ENCODE assay signal across 18 cellular contexts in the genomic region with DNA sequence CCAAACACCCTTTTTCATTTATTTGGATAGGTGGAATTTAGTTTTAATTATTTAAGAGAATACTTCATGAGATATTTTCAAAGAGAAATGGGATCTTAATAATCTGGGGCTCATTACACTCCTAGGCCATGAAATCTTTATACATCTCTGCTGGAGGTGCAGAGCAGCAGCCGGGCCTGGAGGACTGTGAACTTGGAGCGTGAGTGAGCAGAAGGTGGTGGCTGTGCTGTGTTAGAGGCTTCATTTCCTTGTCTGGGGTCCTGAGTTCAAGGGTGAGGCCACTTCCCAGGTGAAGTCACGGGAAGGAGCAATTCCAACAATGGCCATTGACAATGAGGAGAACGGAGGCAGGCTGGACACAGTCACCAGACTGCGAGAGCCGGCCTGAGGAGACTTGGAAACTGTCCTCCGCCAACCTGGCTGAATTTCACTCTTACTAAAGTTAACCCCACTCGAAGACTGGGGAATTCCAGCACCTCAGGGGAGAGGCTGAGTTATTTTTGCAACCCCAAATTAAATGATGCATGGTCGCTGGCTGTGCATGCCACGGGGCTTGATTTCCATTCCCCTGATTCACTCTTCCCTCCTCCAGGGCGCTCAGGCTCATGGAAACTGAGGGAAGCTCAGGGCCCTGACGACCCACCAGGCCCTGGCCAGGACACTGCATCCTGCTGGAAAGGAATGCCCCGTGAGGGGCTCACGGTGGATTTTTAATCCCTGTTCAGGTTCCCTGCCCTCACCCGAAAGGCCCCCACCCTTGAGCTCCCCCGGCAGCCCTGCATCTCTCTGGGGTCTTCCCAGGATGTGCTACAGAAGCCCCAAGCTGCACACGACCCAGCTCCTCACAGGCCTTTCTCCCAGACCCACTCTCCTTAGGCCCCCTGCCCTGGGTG. TPM values are rescaled to one million over a fixed set of nuclear protein-coding genes. Genes with fewer than 3 reads are reported as not detected.
DNase-seq lines count a peak whose midpoint lies in the region; ATAC-seq, FAIRE-seq and TF ChIP-seq lines count a peak whose summit lies in the region.
"Had no signal": no experiment of that assay in that cellular context is flagged by ENCODE, and none has a peak within 500 bp of the region (broad histone marks: within the 10 kb centered on the region; RNA-seq: fewer than 3 reads in every experiment).

No MANE protein-coding gene starts in this region.

- in situ Hi-C loops in HepG2 (cut with HindIII; ENCODE audit: extremely low pct_ligation_motif_present, low pct_unique_long_range_greater_than_20kb) = no loop called here

- no peak overlapping the region for H3K9ac ChIP-seq in HepG2 (ENCODE audit: insufficient read depth, low read depth, low read length)

- no peak for TF ChIP-seq RAD21 in HepG2 (CRISPR knock-in tag; IDR thresholded peaks at IDR 0.05)

- H3K4me3 Mint-ChIP-seq in osteocyte (ENCODE audit: unreplicated experiment) = no peak overlapping the region
- H3K4me3 Mint-ChIP-seq: activated CD8-positive, alpha-beta memory T cell treated with anti-CD3 and anti-CD28 coated beads, Interleukin-2, amount 10 ng/mL, durations not matched to agents 7 days and 5 days; natural killer cell; T-helper 1 cell treated with Interleukin-12 subunit alpha and Interleukin-12 subunit beta and Interleukin-4 antibody, amounts not matched to agents 30 μg/mL and 1 μg/mL, for 36 hours; WTC11 had no signal

- no peak for TF ChIP-seq CTCF in HepG2 (CRISPR knock-in tag; IDR thresholded peaks at IDR 0.05)
- no peak for TF ChIP-seq CTCF in osteocyte (IDR thresholded peaks at IDR 0.05)

- no peaks in the 10 kb centered on the region for H3K79me2 ChIP-seq in HepG2 (ENCODE audit: insufficient read depth, low read length)

- H3K27me3 ChIP-seq in HepG2 (ENCODE audit: control insufficient read depth in 1 of 2, insufficient read depth in 2 of 2, low read length in 2 of 2) = no peaks in the 10 kb centered on the region; a peak in 1 of 5 replicates

- H3K4me3 ChIP-seq in HepG2 (replicated peaks in 1 of 3; ENCODE audit: insufficient read depth in 1 of 3, low read depth in 2 of 3, low read length in 3 of 3) = no peak overlapping the region
- H3K4me3 ChIP-seq: coronary artery, lung had no signal

- no peak overlapping the region for H3K27ac Mint-ChIP-seq in osteocyte (ENCODE audit: unreplicated experiment)
- H3K27ac Mint-ChIP-seq: activated CD8-positive, alpha-beta memory T cell treated with anti-CD3 and anti-CD28 coated beads, Interleukin-2, amount 10 ng/mL, durations not matched to agents 7 days and 5 days; natural killer cell; T-helper 1 cell treated with Interleukin-12 subunit alpha and Interleukin-12 subunit beta and Interleukin-4 antibody, amounts not matched to agents 30 μg/mL and 1 μg/mL, for 36 hours; WTC11 had no signal

- FAIRE-seq in GM12891 (lab: Jason Lieb, UNC) = peak; percentile 85
- FAIRE-seq in HepG2 (lab: Jason Lieb, UNC) = no peak

- peaks cover 5% of the 10 kb centered on the region for H3K36me3 Mint-ChIP-seq in osteocyte (ENCODE audit: unreplicated experiment)
- H3K36me3 Mint-ChIP-seq: activated CD8-positive, alpha-beta memory T cell treated with anti-CD3 and anti-CD28 coated beads, Interleukin-2, amount 10 ng/mL, durations not matched to agents 7 days and 5 days; natural killer cell; WTC11 had no signal

- CTCF ChIA-PET in HepG2 (lab: Yijun Ruan, JAX; ENCODE audit: low intra/inter-chr PET ratio, low total read pairs) = no interaction called here

- DNase-seq in GM12891 (ENCODE audit: insufficient read length, low spot score) = no peak
- DNase-seq in HepG2 (ENCODE audit: low spot score) = no peak
- no peak for DNase-seq in NCI-H146 treated with DMSO at 0.1 percent for 48 hours (lab: John Stamatoyannopoulos, UW; ENCODE audit: unreplicated experiment)
- DNase-seq in osteocyte (ENCODE audit: extremely low spot score, unreplicated experiment) = no peak
- no peak for DNase-seq in SKM-1 (lab: John Stamatoyannopoulos, UW; ENCODE audit: unreplicated experiment)
- DNase-seq: activated CD8-positive, alpha-beta memory T cell treated with anti-CD3 and anti-CD28 coated beads, Interleukin-2, amount 10 ng/mL, durations not matched to agents 7 days and 5 days; activated naive CD4-positive, alpha-beta T cell; erythroblast; GDM1; natural killer cell; NCI-H1048 had no signal

- TF ChIP-seq EP300 in HepG2 (IDR thresholded peaks at IDR 0.05; ENCODE audit: low read depth in 2 of 2, low read length in 2 of 2) (no peak), HepG2 (CRISPR knock-in tag; IDR thresholded peaks at IDR 0.05; ENCODE audit: borderline replicate concordance) (no peak)

- WGBS in HepG2 (ENCODE audit: low lambda C conversion rate) = 67% methylated on average over 13 of the region's 17 CpGs

- peak; percentile 56 for ATAC-seq in GM19023 (IDR thresholded peaks at IDR 0.05; ENCODE audit: unreplicated experiment)
- peak; percentile 46 for ATAC-seq in HG02642 (IDR thresholded peaks at IDR 0.05; ENCODE audit: poor library complexity, unreplicated experiment)
- no peak for ATAC-seq in HepG2
- ATAC-seq in GM19351 (IDR thresholded peaks at IDR 0.05; ENCODE audit: unreplicated experiment) = no peak
- ATAC-seq: activated CD8-positive, alpha-beta memory T cell treated with anti-CD3 and anti-CD28 coated beads, Interleukin-2, amount 10 ng/mL, durations not matched to agents 7 days and 5 days; natural killer cell; WTC11 had no signal

- H3K36me3 ChIP-seq in HepG2 (replicated peaks in 1 of 2; ENCODE audit: control insufficient read depth in 1 of 2, insufficient read depth in 2 of 2, low read length in 2 of 2) = no peaks in the 10 kb centered on the region

- POLR2A ChIA-PET in HepG2 (lab: Yijun Ruan, JAX) = no interaction called here

- intact Hi-C loops in HepG2 (cut with micrococcal nuclease; ENCODE audit: unreplicated experiment) = no loop called here

- no TSS peak for BruUV-seq in HepG2 (replicated peaks; lab: Mats Ljungman, UMichigan)

- no peaks in the 10 kb centered on the region for H3K9me3 ChIP-seq in HepG2 (ENCODE audit: low read length)

- no peaks in the 10 kb centered on the region for H3K4me1 Mint-ChIP-seq in osteocyte (ENCODE audit: unreplicated experiment)
- H3K4me1 Mint-ChIP-seq: natural killer cell had no signal

- H3K27me3 Mint-ChIP-seq in osteocyte (ENCODE audit: unreplicated experiment) = no peaks in the 10 kb centered on the region
- H3K27me3 Mint-ChIP-seq: activated CD8-positive, alpha-beta memory T cell treated with anti-CD3 and anti-CD28 coated beads, Interleukin-2, amount 10 ng/mL, durations not matched to agents 7 days and 5 days had no signal

- H4K20me1 ChIP-seq in HepG2 (ENCODE audit: insufficient read depth, low read length) = no peaks in the 10 kb centered on the region

- no peaks in the 10 kb centered on the region for H3K9me3 Mint-ChIP-seq in osteocyte (ENCODE audit: unreplicated experiment)
- H3K9me3 Mint-ChIP-seq: natural killer cell; T-helper 1 cell treated with Interleukin-12 subunit alpha and Interleukin-12 subunit beta and Interleukin-4 antibody, amounts not matched to agents 30 μg/mL and 1 μg/mL, for 36 hours; WTC11 had no signal

- no peak overlapping the region for H2AFZ ChIP-seq in HepG2 (ENCODE audit: low read length)

- H3K27ac ChIP-seq in HepG2 (ENCODE audit: extremely low read length, insufficient read depth, low read length) = no peak overlapping the region
- H3K27ac ChIP-seq: coronary artery had no signal

- no peak overlapping the region for H3K4me2 ChIP-seq in HepG2 (ENCODE audit: low read depth, low read length)

- TF ChIP-seq POLR2A in GM12891 (IDR thresholded peaks at IDR 0.05; ENCODE audit: low read depth, low read length) = peak; percentile 14; the same call in 1 of the 2 replicates
- TF ChIP-seq POLR2A in HepG2 (IDR thresholded peaks at IDR 0.05; ENCODE audit: insufficient read depth in 1 of 2, low read depth in 2 of 2, low read length in 2 of 2) = no peak

- peaks cover 22% of the 10 kb centered on the region for H3K4me1 ChIP-seq in HepG2 (ENCODE audit: insufficient read depth, low read length)

TF ChIP-seq in GM12891, 5 proteins besides CTCF, POLR2A, EP300 and RAD21:
- TF ChIP-seq POU2F2 (IDR thresholded peaks at IDR 0.05; ENCODE audit: low read depth, low read length) = 0 out of 2 replicates have a peak, but pooled peaks have one; percentile 14
- no peak for TF ChIP-seq POLR2AphosphoS5 (IDR thresholded peaks at IDR 0.05; ENCODE audit: low read depth, low read length)

TF ChIP-seq in HepG2, 621 proteins besides CTCF, POLR2A, EP300 and RAD21:
- peak; percentile 66 for TF ChIP-seq AGO2 (optimal IDR thresholded peaks at IDR 0.05; ENCODE audit: low read depth, low read length)
- TF ChIP-seq CC2D1A (CRISPR knock-in tag; IDR thresholded peaks at IDR 0.05) = no peak
TF ChIP-seq in HepG2: peak in this region for 1.

RNA-seq across cellular contexts. Expression of gene TRAF3, which starts 22.6 kb away (rescaled TPM):
- 49.2 TPM for polyA plus RNA-seq in GM12891 (2012; ENCODE audit: low read depth, missing spikeins)
- total RNA-seq in HepG2 (2016; rRNA removed; fragmentation: Illumina TruSeq; extraction: Trizol) (12.2 and 13.0 TPM in 2 replicates), osteocyte (15.9 and 18.8 TPM in 2 replicates)
- total RNA-seq in HepG2 (2016; cell fraction: cytosol; rRNA removed; fragmentation: Illumina TruSeq; extraction: Trizol; ENCODE audit: low read depth) = 45.5 and 46.6 TPM in 2 replicates
- total RNA-seq in HepG2 (2016; cell fraction: insoluble cytoplasmic fraction; rRNA removed; fragmentation: Illumina TruSeq; extraction: Trizol) = 10.7 and 11.9 TPM in 2 replicates
- 36.3 and 37.0 TPM in 2 replicates for total RNA-seq in HepG2 (2016; cell fraction: membrane; rRNA removed; fragmentation: Illumina TruSeq; extraction: Trizol)
- total RNA-seq in HepG2 (2016; cell fraction: nucleus; rRNA removed; fragmentation: Illumina TruSeq; extraction: Trizol) = 8.7 and 9.5 TPM in 2 replicates
- polyA plus RNA-seq in HepG2 (2011; rRNA removed) = 6.9 and 7.2 TPM in 2 replicates
- 6.0 and 6.8 TPM in 2 replicates for polyA plus RNA-seq in HepG2 (2011; cell fraction: cytosol; rRNA removed)
- 8.0 and 8.4 TPM in 2 replicates for polyA plus RNA-seq in HepG2 (2011; cell fraction: nucleus; rRNA removed)
- 5.3 and 5.6 TPM in 2 replicates for polyA plus RNA-seq in HepG2 (2012)
- polyA plus RNA-seq in HepG2 (2016; cell fraction: cytosol; fragmentation: Illumina TruSeq; extraction: Trizol; ENCODE audit: low read depth) = 11.1 and 11.2 TPM in 2 replicates
- polyA plus RNA-seq in HepG2 (2016; cell fraction: insoluble cytoplasmic fraction; fragmentation: Illumina TruSeq; extraction: Trizol; ENCODE audit: low read depth) = 7.7 and 10.1 TPM in 2 replicates
- 15.8 and 17.5 TPM in 2 replicates for polyA plus RNA-seq in HepG2 (2016; cell fraction: membrane; fragmentation: Illumina TruSeq; extraction: Trizol; ENCODE audit: low read depth)
- 11.6 and 12.0 TPM in 2 replicates for polyA plus RNA-seq in HepG2 (2016; cell fraction: nucleus; fragmentation: Illumina TruSeq; extraction: Trizol; ENCODE audit: insufficient read depth, low read depth)
- 21.0 and 40.5 TPM in 2 replicates for polyA minus RNA-seq in HepG2 (2011; rRNA and poly(A)+ RNA removed; ENCODE audit: low replicate concordance)
- polyA minus RNA-seq in HepG2 (2011; cell fraction: cytosol; rRNA and poly(A)+ RNA removed) = 7.8 and 9.1 TPM in 2 replicates
- polyA minus RNA-seq in HepG2 (2011; cell fraction: nucleus; rRNA and poly(A)+ RNA removed) = 6.8 and 11.8 TPM in 2 replicates

Comparison
In these comparisons a context has a peak if more than half of its experiments do, and no peak if none do; other contexts are left out.
1. ATAC-seq: peak in GM19023 (single experiment) and HG02642 (single experiment); none in HepG2 (single experiment) and GM19351 (single experiment).